Comparison of ENCODE assay signal across 1 cellular context in genomic region chr2:88122141-88122884, GRCh38.
TF ChIP-seq lines count a peak whose summit lies in the region.

No MANE protein-coding gene starts in this region.

TF ChIP-seq in HepG2, 621 proteins besides CTCF, POLR2A, EP300 and RAD21 (continued from another document and continues in another):
- TF ChIP-seq THAP7 (CRISPR knock-in tag; IDR thresholded peaks at IDR 0.05) (0 out of 2 replicates have a peak, but pooled peaks have one; percentile 59), ATM (IDR thresholded peaks at IDR 0.05; ENCODE audit: borderline replicate concordance) (no peak), E2F1 (CRISPR knock-in tag; IDR thresholded peaks at IDR 0.05) (peak; percentile 29; the same call in 1 of the 2 replicates), MTF2 (CRISPR knock-in tag; IDR thresholded peaks at IDR 0.05; ENCODE audit: borderline replicate concordance) (no peak), ZBTB34 (CRISPR knock-in tag; IDR thresholded peaks at IDR 0.05) (peak; percentile 67; the same call in 1 of the 2 replicates), CSRNP2 (CRISPR knock-in tag; conservative IDR thresholded peaks at IDR 0.05; ENCODE audit: low read depth) (no peak), GATA4 (IDR thresholded peaks at IDR 0.05; ENCODE audit: borderline replicate concordance, low read depth) (peak; percentile 49; the same call in 1 of the 2 replicates), ZNF383 (CRISPR knock-in tag; IDR thresholded peaks at IDR 0.05; ENCODE audit: borderline replicate concordance) (0 out of 2 replicates have a peak, but pooled peaks have one; percentile 63), ZNF556 (CRISPR knock-in tag; IDR thresholded peaks at IDR 0.05; ENCODE audit: borderline replicate concordance) (peak; percentile 81; the same call in 1 of the 2 replicates), ZNF800 (CRISPR knock-in tag; IDR thresholded peaks at IDR 0.05) (peak; percentile 69; the same call in 1 of the 2 replicates), NFATC3 (CRISPR knock-in tag; IDR thresholded peaks at IDR 0.05) (no peak), TMF1 (CRISPR knock-in tag; IDR thresholded peaks at IDR 0.05; ENCODE audit: low read depth) (peak; percentile 79; the same call in 1 of the 2 replicates), RXRB (CRISPR knock-in tag; IDR thresholded peaks at IDR 0.05; ENCODE audit: borderline replicate concordance) (no peak; the same call in 1 of the 2 replicates), ZEB1 (IDR thresholded peaks at IDR 0.05; ENCODE audit: insufficient replicate concordance, low read depth) (peak; percentile 83), HNF1B (CRISPR knock-in tag; IDR thresholded peaks at IDR 0.05) (peak; percentile 56), ZNF124 (CRISPR knock-in tag; IDR thresholded peaks at IDR 0.05) (no peak), PLRG1 (conservative IDR thresholded peaks at IDR 0.05) (no peak), SMAD3 (CRISPR knock-in tag; IDR thresholded peaks at IDR 0.05) (0 out of 2 replicates have a peak, but pooled peaks have one; percentile 28), NFAT5 (CRISPR knock-in tag; IDR thresholded peaks at IDR 0.05) (0 out of 2 replicates have a peak, but pooled peaks have one; percentile 59), ZNF615 (CRISPR knock-in tag; IDR thresholded peaks at IDR 0.05; ENCODE audit: borderline replicate concordance) (no peak; the same call in 1 of the 2 replicates), MATR3 (CRISPR knock-in tag; IDR thresholded peaks at IDR 0.05) (no peak), ZNF770 (CRISPR knock-in tag; IDR thresholded peaks at IDR 0.05) (peak; percentile 3; the same call in 1 of the 2 replicates), ATF7 (IDR thresholded peaks at IDR 0.05) (no peak), ATF7 (CRISPR knock-in tag; IDR thresholded peaks at IDR 0.05) (no peak), ZNF687 (CRISPR knock-in tag; IDR thresholded peaks at IDR 0.05) (peak; percentile 69), ARNT2 (CRISPR knock-in tag; IDR thresholded peaks at IDR 0.05; ENCODE audit: low read depth) (0 out of 2 replicates have a peak, but pooled peaks have one; percentile 69), NKX3-1 (CRISPR knock-in tag; IDR thresholded peaks at IDR 0.05) (peak; percentile 53; the same call in 1 of the 2 replicates), NR0B2 (CRISPR knock-in tag; IDR thresholded peaks at IDR 0.05) (no peak), ZNF225 (CRISPR knock-in tag; IDR thresholded peaks at IDR 0.05) (0 out of 2 replicates have a peak, but pooled peaks have one; percentile 32), ZNF12 (CRISPR knock-in tag; IDR thresholded peaks at IDR 0.05) (no peak), ZNF550 (CRISPR knock-in tag; IDR thresholded peaks at IDR 0.05; ENCODE audit: borderline replicate concordance) (no peak), RBM22 (optimal IDR thresholded peaks at IDR 0.05; ENCODE audit: low read length) (peak; percentile 100), ZNF775 (CRISPR knock-in tag; IDR thresholded peaks at IDR 0.05; ENCODE audit: borderline replicate concordance) (0 out of 2 replicates have a peak, but pooled peaks have one; percentile 77), ZNF790 (CRISPR knock-in tag; IDR thresholded peaks at IDR 0.05; ENCODE audit: borderline replicate concordance) (0 out of 2 replicates have a peak, but pooled peaks have one; percentile 47)
